ENCODE assay signal across 9 cellular contexts in genomic region chr4:112234952-112235609, GRCh38. TPM values are rescaled to one million over a fixed set of nuclear protein-coding genes. Genes with fewer than 3 reads are reported as not detected.
DNase-seq lines count a peak whose midpoint lies in the region; ATAC-seq and TF ChIP-seq lines count a peak whose summit lies in the region.
"Had no signal": no experiment of that assay in that cellular context is flagged by ENCODE, and none has a peak within 500 bp of the region (broad histone marks: within the 10 kb centered on the region; RNA-seq: fewer than 3 reads in every experiment).

No MANE protein-coding gene starts in this region.

- peaks cover 44% of the 10 kb centered on the region for H3K4me1 Mint-ChIP-seq in activated T-cell treated with anti-CD3 and anti-CD28 coated beads, Interleukin-2, amount 50 U/mL, for 72 hours (ENCODE audit: low read depth)

- peak overlapping the region; percentile 10; the same call in 1 of the 2 replicates for H3K9ac ChIP-seq in GM23248

- H3K27me3 ChIP-seq in GM23248 (replicated peaks; ENCODE audit: insufficient read depth) (no peaks in the 10 kb centered on the region), ovary (no peaks in the 10 kb centered on the region)

- H3K79me2 ChIP-seq in GM23248 (ENCODE audit: insufficient read depth): peaks cover 77% of the 10 kb centered on the region

- no peaks in the 10 kb centered on the region for H3K9me3 Mint-ChIP-seq in activated T-cell treated with anti-CD3 and anti-CD28 coated beads, Interleukin-2, amount 50 U/mL, for 72 hours
- H3K9me3 Mint-ChIP-seq: T-helper 1 cell treated with Interleukin-12 subunit alpha and Interleukin-12 subunit beta and Interleukin-4 antibody, amounts not matched to agents 30 μg/mL and 1 μg/mL, for 36 hours had no signal

- H3K27me3 Mint-ChIP-seq in activated T-cell treated with anti-CD3 and anti-CD28 coated beads, Interleukin-2, amount 50 U/mL, for 72 hours (ENCODE audit: low read depth): no peaks in the 10 kb centered on the region

- no peaks in the 10 kb centered on the region for H4K20me1 ChIP-seq in GM23248 (ENCODE audit: insufficient read depth)

- ATAC-seq in activated T-cell treated with anti-CD3 and anti-CD28 coated beads, Interleukin-2, amount 50 U/mL, for 72 hours (replicated peaks in 1 of 2): no peak
- ATAC-seq in HG02840 (IDR thresholded peaks at IDR 0.05; ENCODE audit: low FRiP score, unreplicated experiment): no peak
- ATAC-seq in HG03432 (IDR thresholded peaks at IDR 0.05; ENCODE audit: unreplicated experiment): no peak

- no peaks in the 10 kb centered on the region for H3K9me2 ChIP-seq in GM23248 (ENCODE audit: insufficient read depth)

- no peak overlapping the region for H3K4me3 ChIP-seq in GM23248
- no peak overlapping the region for H3K4me3 ChIP-seq in fibroblast of villous mesenchyme (ENCODE audit: low read depth, low read length)
- H3K4me3 ChIP-seq in ovary: no peak overlapping the region

- intact Hi-C loops in ovary (cut with DNase I): loop anchor here in 2 of 4 donors (5.0 to 10.0 kb wide), 3 partner anchors 90 to 138 kb away; partner anchors contain the start of gene FAM241A (in 1 of the 2)

- H3K27ac Mint-ChIP-seq in activated T-cell treated with anti-CD3 and anti-CD28 coated beads, Interleukin-2, amount 50 U/mL, for 72 hours: no peak overlapping the region
- H3K27ac Mint-ChIP-seq: T-helper 1 cell treated with Interleukin-12 subunit alpha and Interleukin-12 subunit beta and Interleukin-4 antibody, amounts not matched to agents 30 μg/mL and 1 μg/mL, for 36 hours had no signal

- H2AFZ ChIP-seq in GM23248: 0 out of 2 replicates have a peak overlapping the region, but pooled peaks have one; percentile 23

- H3F3A ChIP-seq in GM23248 (ENCODE audit: insufficient read depth): peaks cover 17% of the 10 kb centered on the region; the same call in 1 of the 2 replicates

- TF ChIP-seq EP300 in ovary (IDR thresholded peaks at IDR 0.05): no peak

- no peak for TF ChIP-seq POLR2A in ovary (IDR thresholded peaks at IDR 0.05)

- H3K36me3 Mint-ChIP-seq in activated T-cell treated with anti-CD3 and anti-CD28 coated beads, Interleukin-2, amount 50 U/mL, for 72 hours (ENCODE audit: insufficient read depth in 2 of 2): peaks cover 2% of the 10 kb centered on the region in 2 donors

- peak; percentile 82 for TF ChIP-seq CTCF in C4-2B (conservative IDR thresholded peaks at IDR 0.05)
- TF ChIP-seq CTCF in fibroblast of villous mesenchyme (IDR thresholded peaks at IDR 0.05; ENCODE audit: insufficient read depth, low read depth, low read length): peak; percentile 86
- peak; percentile 49 to 73 (median 49) for TF ChIP-seq CTCF in ovary (IDR thresholded peaks at IDR 0.05)

- no peaks in the 10 kb centered on the region for H3K9me3 ChIP-seq in GM23248 (ENCODE audit: low read depth)
- no peaks in the 10 kb centered on the region for H3K9me3 ChIP-seq in ovary

- WGBS in GM23248 (ENCODE audit: low coverage in 1 of 2, low lambda C conversion rate in 2 of 2, missing lambda C conversion rate in 2 of 2), 2 experiments: 35 to 39% methylated on average over 3 of the region's 3 CpGs
- WGBS in ovary, 3 donors: 42 to 50% (median 46%) methylated on average over 3 of the region's 3 CpGs

- H3K27ac ChIP-seq in C4-2B: no peak overlapping the region
- H3K27ac ChIP-seq in GM23248: peak overlapping the region; percentile 18
- no peak overlapping the region for H3K27ac ChIP-seq in ovary

- H3K36me3 ChIP-seq in GM23248 (ENCODE audit: low read depth) (no peaks in the 10 kb centered on the region), ovary (no peaks in the 10 kb centered on the region)

- in situ Hi-C loops in GM23248 (cut with MboI): loop anchor here (10.0 kb wide), 1 partner anchor 130 kb away; no protein-coding TSS in a partner anchor

- no peak overlapping the region for H3K4me3 Mint-ChIP-seq in activated T-cell treated with anti-CD3 and anti-CD28 coated beads, Interleukin-2, amount 50 U/mL, for 72 hours
- H3K4me3 Mint-ChIP-seq: T-helper 1 cell treated with Interleukin-12 subunit alpha and Interleukin-12 subunit beta and Interleukin-4 antibody, amounts not matched to agents 30 μg/mL and 1 μg/mL, for 36 hours had no signal

- H3K4me2 ChIP-seq in GM23248 (ENCODE audit: unreplicated experiment): peak overlapping the region; percentile 69

- DNase-seq in GM23248: peak; percentile 94
- peak; percentile 20 to 55 for DNase-seq in NOMO-1 (lab: John Stamatoyannopoulos, UW; ENCODE audit: unreplicated experiment in 2 of 2)
- peak; percentile 33 to 45 for DNase-seq in activated T-cell treated with anti-CD3 and anti-CD28 coated beads, Interleukin-2, amount 50 U/mL, for 72 hours
- peak; percentile 87 for DNase-seq in fibroblast of villous mesenchyme (ENCODE audit: low read depth)
- DNase-seq in ovary: peak in 4 of 5 donors; percentile 46 to 79 (median 54)

- peaks cover 23% of the 10 kb centered on the region for H3K4me1 ChIP-seq in GM23248 (ENCODE audit: insufficient read depth)
- peaks cover 4% of the 10 kb centered on the region for H3K4me1 ChIP-seq in ovary (ENCODE audit: insufficient read depth)

RNA-seq across cellular contexts. Expression of gene AP1AR, which starts 3.5 kb away (rescaled TPM):
- 17.2 and 21.3 TPM in 2 replicates for total RNA-seq in GM23248 (2014; rRNA removed; shearing (Covaris generic))
- polyA plus RNA-seq in GM23248 (2016; fragmentation: Nextera tagmentation; extraction: Ambion mirVana): 20.4 and 21.7 TPM in 2 replicates
- 10 to 100 TPM; 21.6 to 33.2 TPM for total RNA-seq in activated T-cell treated with anti-CD3 and anti-CD28 coated beads, Interleukin-2, amount 50 U/mL, for 72 hours
- 18.4 and 24.2 TPM in 2 replicates for total RNA-seq in fibroblast of villous mesenchyme
- 10 to 100 TPM; 16.5 to 27.0 (median 19.9) TPM for total RNA-seq in ovary
- 10 to 100 TPM in 1 of 2 donors, 1 to 10 TPM in 1; 9.1 to 12.1 TPM for polyA plus RNA-seq in ovary

RNA-seq across cellular contexts. Expression of gene TIFA, which starts 50.6 kb away (rescaled TPM):
- total RNA-seq in GM23248 (2014; rRNA removed; shearing (Covaris generic)): 5.9 and 22.8 TPM in 2 replicates
- polyA plus RNA-seq in GM23248 (2016; fragmentation: Nextera tagmentation; extraction: Ambion mirVana): 13.1 and 13.3 TPM in 2 replicates
- total RNA-seq in activated T-cell treated with anti-CD3 and anti-CD28 coated beads, Interleukin-2, amount 50 U/mL, for 72 hours: 10 to 100 TPM; 82.7 to 87.1 TPM
- total RNA-seq in fibroblast of villous mesenchyme: 4.2 and 8.2 TPM in 2 replicates
- 10 to 100 TPM in 6 of 7 donors, 1 to 10 TPM in 1; 10.0 to 25.6 (median 13.2) TPM for total RNA-seq in ovary
- 10 to 100 TPM; 12.8 to 13.9 TPM for polyA plus RNA-seq in ovary

Comparison
In these comparisons a context has a peak if more than half of its experiments do, and no peak if none do; other contexts are left out.
1. DNase-seq: peak in every context shown above with its lines; median percentile 94 in GM23248; 87 in fibroblast of villous mesenchyme; 54 in ovary; 39 in activated T-cell treated with anti-CD3 and anti-CD28 coated beads, Interleukin-2, amount 50 U/mL, for 72 hours; 38 in NOMO-1.